28 cellular contexts compared by ENCODE assay signal in genomic region chr11:72568861-72569260, GRCh38.
DNase-seq lines count a peak whose midpoint lies in the region; ATAC-seq, FAIRE-seq and TF ChIP-seq lines count a peak whose summit lies in the region.
"Had no signal": no experiment of that assay in that cellular context is flagged by ENCODE, and none has a peak within 500 bp of the region (broad histone marks: within the 10 kb centered on the region; RNA-seq: fewer than 3 reads in every experiment).

No MANE protein-coding gene starts in this region.

- 60% methylated on average over 5 of the region's 6 CpGs for WGBS in mammary epithelial cell (ENCODE audit: low coverage, missing lambda C conversion rate)

- no peaks in the 10 kb centered on the region for H4K20me1 ChIP-seq in mammary epithelial cell (ENCODE audit: insufficient read depth, low read length)
- H4K20me1 ChIP-seq in keratinocyte (ENCODE audit: control insufficient read depth, extremely low read depth, insufficient read depth, low read length) = no peaks in the 10 kb centered on the region

- intact Hi-C loops in MCF 10A (cut with micrococcal nuclease) = no loop called here
- intact Hi-C loops in breast epithelium (cut with DNase I; ENCODE audit: low total_unique reads) = no loop called here
- intact Hi-C loops in mammary epithelial cell (cut with micrococcal nuclease) = no loop called here

- no peak for FAIRE-seq in keratinocyte (lab: Jason Lieb, UNC)
- no peak for FAIRE-seq in D721Med (lab: Jason Lieb, UNC)
- FAIRE-seq: A549 had no signal

- no peak for ATAC-seq in activated CD4-positive, CD25-positive, alpha-beta regulatory T cell treated with anti-CD3 and anti-CD28 coated beads, Interleukin-2, amount 50 U/mL, for 24 hours
- ATAC-seq: A549; activated CD8-positive, alpha-beta T cell treated with anti-CD3 and anti-CD28 coated beads, Interleukin-2, amount 10 ng/mL, durations not matched to agents 7 days and 5 days; activated T-cell treated with anti-CD3 and anti-CD28 coated beads, Interleukin-2, amount 50 U/mL, for 72 hours; HCT116; heart left ventricle; WTC11 had no signal

- CTCF ChIA-PET in MCF 10A (lab: Yijun Ruan, JAX) (interaction anchor here (0.6 to 1.7 kb wide), 4 partner anchors 18 to 551 kb away, joined by 3 to 6 read pairs (median 4); no protein-coding TSS in a partner anchor), mammary epithelial cell (lab: Charles Lee; ENCODE audit: low non-redundant PET) (no interaction called here)

- H2AFZ ChIP-seq in mammary epithelial cell (ENCODE audit: low read depth, low read length) (peak overlapping the region; percentile 12), keratinocyte (ENCODE audit: control insufficient read depth, low read length) (no peak overlapping the region)

- H3K79me2 ChIP-seq in mammary epithelial cell (ENCODE audit: insufficient read depth, low read length) (no peaks in the 10 kb centered on the region), keratinocyte (ENCODE audit: control insufficient read depth, insufficient read depth, low read length) (no peaks in the 10 kb centered on the region)

- H3K4me3 ChIP-seq in breast epithelium (no peak overlapping the region), mammary epithelial cell (replicated peaks in 1 of 3; ENCODE audit: insufficient read depth in 1 of 3, low read depth in 2 of 3, low read length in 3 of 3) (no peak overlapping the region), keratinocyte (ENCODE audit: control insufficient read depth in 2 of 3, extremely low read depth in 1 of 3, insufficient read depth in 2 of 3, low read depth in 1 of 3, low read length in 3 of 3) (no peak overlapping the region)
- H3K4me3 ChIP-seq: A549, colonic mucosa, heart left ventricle, prostate gland, SJCRH30, suprapubic skin had no signal

- no peak overlapping the region for H3K9ac ChIP-seq in mammary epithelial cell (ENCODE audit: insufficient read depth, low read length)
- H3K9ac ChIP-seq in keratinocyte (ENCODE audit: control insufficient read depth, extremely low read depth, insufficient read depth, low read length) = peak overlapping the region; percentile 1
- H3K9ac ChIP-seq: KMS-11 had no signal

- H3K4me2 ChIP-seq in mammary epithelial cell (ENCODE audit: insufficient read depth, low read depth, low read length) (no peak overlapping the region), keratinocyte (ENCODE audit: control insufficient read depth, extremely low read depth, insufficient read depth, low read depth, low read length) (peak overlapping the region; percentile 12)
- H3K4me2 ChIP-seq: A549, KMS-11 had no signal

- in situ Hi-C loops in mammary epithelial cell (cut with MboI; ENCODE audit: low sequenced_read_pairs in 2 of 2) = no loop called here

- H3K9me1 ChIP-seq in keratinocyte (ENCODE audit: control insufficient read depth, extremely low read depth, insufficient read depth, low read length) = no peaks in the 10 kb centered on the region

- peak overlapping the region; percentile 94 for H3K27ac Mint-ChIP-seq in MCF 10A (ENCODE audit: low read depth, unreplicated experiment)
- H3K27ac Mint-ChIP-seq: activated CD8-positive, alpha-beta T cell treated with anti-CD3 and anti-CD28 coated beads, Interleukin-2, amount 10 ng/mL, durations not matched to agents 7 days and 5 days; activated naive CD4-positive, alpha-beta T cell treated with anti-CD3 and anti-CD28 coated beads, Interleukin-2, amount 50 U/mL, for 24 hours; CD4-positive, alpha-beta T cell; memory B cell; nephron; T-helper 2 cell treated with Interferon-gamma antibody and Interleukin-4, amounts not matched to agents 5 μg/mL and 100 μg/mL, for 36 hours; WTC11 had no signal

- H3K36me3 ChIP-seq in breast epithelium = no peaks in the 10 kb centered on the region
- H3K36me3 ChIP-seq in mammary epithelial cell (ENCODE audit: insufficient read depth, low read length) = no peaks in the 10 kb centered on the region
- H3K36me3 ChIP-seq in keratinocyte (ENCODE audit: control insufficient read depth in 2 of 2, extremely low read depth in 1 of 2, insufficient read depth in 2 of 2, low read length in 2 of 2) = no peaks in the 10 kb centered on the region
- H3K36me3 ChIP-seq: colonic mucosa, heart left ventricle, prostate gland, SJCRH30, suprapubic skin had no signal

- H3K9me3 Mint-ChIP-seq in MCF 10A (ENCODE audit: unreplicated experiment) = no peaks in the 10 kb centered on the region
- H3K9me3 Mint-ChIP-seq: activated naive CD4-positive, alpha-beta T cell treated with anti-CD3 and anti-CD28 coated beads, Interleukin-2, amount 50 U/mL, for 24 hours; activated T-cell treated with anti-CD3 and anti-CD28 coated beads, Interleukin-2, amount 50 U/mL, for 72 hours; CD4-positive, alpha-beta T cell; memory B cell; nephron; T-helper 2 cell treated with Interferon-gamma antibody and Interleukin-4, amounts not matched to agents 5 μg/mL and 100 μg/mL, for 36 hours had no signal

- no peaks in the 10 kb centered on the region for H3K27me3 Mint-ChIP-seq in MCF 10A (ENCODE audit: insufficient read depth, unreplicated experiment)

- no peaks in the 10 kb centered on the region for H3K4me1 ChIP-seq in breast epithelium
- H3K4me1 ChIP-seq in mammary epithelial cell (ENCODE audit: insufficient read depth, low read length) = peaks cover 29% of the 10 kb centered on the region
- peaks cover 30% of the 10 kb centered on the region for H3K4me1 ChIP-seq in keratinocyte (ENCODE audit: control insufficient read depth, extremely low read depth, insufficient read depth, low read length)
- H3K4me1 ChIP-seq: colonic mucosa, prostate gland, suprapubic skin had no signal

- H3K9me3 ChIP-seq in breast epithelium (no peaks in the 10 kb centered on the region), mammary epithelial cell (replicated peaks; ENCODE audit: insufficient read depth, low read length) (no peaks in the 10 kb centered on the region), keratinocyte (ENCODE audit: control insufficient read depth, low read depth, low read length) (no peaks in the 10 kb centered on the region)
- H3K9me3 ChIP-seq: A549, colonic mucosa, heart left ventricle, prostate gland, SJCRH30, suprapubic skin had no signal

- no peak for TF ChIP-seq POLR2A in breast epithelium (IDR thresholded peaks at IDR 0.05)

- no peak overlapping the region for H3K4me3 Mint-ChIP-seq in MCF 10A (ENCODE audit: unreplicated experiment)
- H3K4me3 Mint-ChIP-seq: activated CD8-positive, alpha-beta T cell treated with anti-CD3 and anti-CD28 coated beads, Interleukin-2, amount 10 ng/mL, durations not matched to agents 7 days and 5 days; activated naive CD4-positive, alpha-beta T cell treated with anti-CD3 and anti-CD28 coated beads, Interleukin-2, amount 50 U/mL, for 24 hours; activated T-cell treated with anti-CD3 and anti-CD28 coated beads, Interleukin-2, amount 50 U/mL, for 72 hours; CD4-positive, alpha-beta T cell; memory B cell; nephron; T-helper 2 cell treated with Interferon-gamma antibody and Interleukin-4, amounts not matched to agents 5 μg/mL and 100 μg/mL, for 36 hours; WTC11 had no signal

- H3K27ac ChIP-seq in breast epithelium = no peak overlapping the region
- no peak overlapping the region for H3K27ac ChIP-seq in mammary epithelial cell (ENCODE audit: insufficient read depth, low read depth, low read length)
- H3K27ac ChIP-seq in keratinocyte (ENCODE audit: control insufficient read depth, insufficient read depth, low read length) = peak overlapping the region; percentile 50
- H3K27ac ChIP-seq: A549, colonic mucosa, heart left ventricle, KMS-11, prostate gland, SJCRH30, suprapubic skin had no signal

- peaks cover 36% of the 10 kb centered on the region for H3K4me1 Mint-ChIP-seq in MCF 10A (ENCODE audit: insufficient read depth, unreplicated experiment)
- H3K4me1 Mint-ChIP-seq: activated naive CD4-positive, alpha-beta T cell treated with anti-CD3 and anti-CD28 coated beads, Interleukin-2, amount 50 U/mL, for 24 hours had no signal

- TF ChIP-seq CTCF in MCF 10A (IDR thresholded peaks at IDR 0.05; ENCODE audit: unreplicated experiment) (no peak), breast epithelium (IDR thresholded peaks at IDR 0.05) (no peak), mammary epithelial cell (conservative IDR thresholded peaks at IDR 0.05 in 1 of 2, IDR thresholded peaks at IDR 0.05 in 1 of 2; ENCODE audit: extremely low read depth in 1 of 2, insufficient read depth in 1 of 2, low read depth in 1 of 2, low read length in 2 of 2) (no peak), keratinocyte (optimal IDR thresholded peaks at IDR 0.05 in 1 of 3, IDR thresholded peaks at IDR 0.05 in 1 of 3, conservative IDR thresholded peaks at IDR 0.05 in 1 of 3; ENCODE audit: extremely low read depth in 1 of 3, insufficient read depth in 2 of 3, low read length in 3 of 3) (no peak), D721Med (IDR thresholded peaks at IDR 0.05; ENCODE audit: insufficient read depth, missing control alignments) (no peak)

- no peaks in the 10 kb centered on the region for H3K27me3 ChIP-seq in breast epithelium
- no peaks in the 10 kb centered on the region for H3K27me3 ChIP-seq in mammary epithelial cell (ENCODE audit: insufficient read depth, low read length)
- H3K27me3 ChIP-seq in keratinocyte (ENCODE audit: control insufficient read depth, extremely low read depth, insufficient read depth, low read length) = no peaks in the 10 kb centered on the region
- H3K27me3 ChIP-seq: colonic mucosa, heart left ventricle, SJCRH30, suprapubic skin had no signal

- dilution Hi-C loops in mammary epithelial cell (cut with HindIII; ENCODE audit: low sequenced_read_pairs) (no loop called here), keratinocyte (cut with MboI; ENCODE audit: extremely low pct_ligation_motif_present, low sequenced_read_pairs) (no loop called here)

- POLR2A ChIA-PET in MCF 10A (lab: Yijun Ruan, JAX) = interaction anchor here (0.6 kb wide), 1 partner anchor 69 kb away, joined by 3 read pairs; no protein-coding TSS in a partner anchor

- BruUV-seq in MCF 10A (replicated peaks; lab: Mats Ljungman, UMichigan) (no TSS peak), mammary epithelial cell (replicated peaks; lab: Mats Ljungman, UMichigan) (no TSS peak)

- DNase-seq in MCF 10A (ENCODE audit: unreplicated experiment) (no peak), breast epithelium (ENCODE audit: low spot score in 2 of 2) (no peak), mammary epithelial cell (peak; percentile 48), keratinocyte (ENCODE audit: low read depth, low spot score) (no peak), HUDEP-2 (lab: John Stamatoyannopoulos, UW; ENCODE audit: unreplicated experiment in 76 of 76) (no peak), D721Med (ENCODE audit: insufficient read length, low spot score) (no peak), NCI-H1417 (lab: John Stamatoyannopoulos, UW) (no peak)
- DNase-seq: activated CD8-positive, alpha-beta T cell treated with anti-CD3 and anti-CD28 coated beads, Interleukin-2, amount 10 ng/mL, durations not matched to agents 7 days and 5 days; activated T-cell treated with anti-CD3 and anti-CD28 coated beads, Interleukin-2, amount 50 U/mL, for 72 hours; CD4-positive, alpha-beta T cell; colonic mucosa; DMS79 treated with DMSO at 0.1 percent for 48 hours; heart left ventricle; NCI-H1105; NCI-H526 treated with DMSO at 0.1 percent for 48 hours; SJCRH30; stimulated activated CD8-positive, alpha-beta memory T cell treated with anti-CD3 and anti-CD28 coated beads, Interleukin-4, amount 100 ng/mL, for 48 hours had no signal

- H3K36me3 Mint-ChIP-seq in MCF 10A (ENCODE audit: insufficient read depth, unreplicated experiment) = no peaks in the 10 kb centered on the region
- H3K36me3 Mint-ChIP-seq: activated naive CD4-positive, alpha-beta T cell treated with anti-CD3 and anti-CD28 coated beads, Interleukin-2, amount 50 U/mL, for 24 hours; memory B cell; WTC11 had no signal
